Comparison of ENCODE assay signal across 8 cellular contexts in genomic region chr11:44601471-44602370, GRCh38. TPM values are rescaled to one million over a fixed set of nuclear protein-coding genes. Genes with fewer than 3 reads are reported as not detected.
A peak's percentile ranks its signal among the peaks of the same experiment; 100 is the strongest.
DNase-seq lines count a peak whose midpoint lies in the region; ATAC-seq and TF ChIP-seq lines count a peak whose summit lies in the region.

No MANE protein-coding gene starts in this region.

- no peaks in the 10 kb centered on the region for H3K27me3 Mint-ChIP-seq in activated CD8-positive, alpha-beta T cell treated with anti-CD3 and anti-CD28 coated beads for 36 hours
- no peaks in the 10 kb centered on the region for H3K27me3 Mint-ChIP-seq in activated CD8-positive, alpha-beta T cell treated with anti-CD3 and anti-CD28 coated beads, Interleukin-2, amount 10 ng/mL, durations not matched to agents 7 days and 5 days (ENCODE audit: low read depth)
- no peaks in the 10 kb centered on the region for H3K27me3 Mint-ChIP-seq in activated naive CD4-positive, alpha-beta T cell treated with anti-CD3 and anti-CD28 coated beads, Interleukin-2, amount 50 U/mL, for 24 hours

- no peaks in the 10 kb centered on the region for H3K9me3 Mint-ChIP-seq in activated CD8-positive, alpha-beta T cell treated with anti-CD3 and anti-CD28 coated beads for 36 hours
- H3K9me3 Mint-ChIP-seq in activated CD8-positive, alpha-beta T cell treated with anti-CD3 and anti-CD28 coated beads, Interleukin-2, amount 10 ng/mL, durations not matched to agents 7 days and 5 days (ENCODE audit: insufficient read depth): no peaks in the 10 kb centered on the region
- H3K9me3 Mint-ChIP-seq in activated naive CD4-positive, alpha-beta T cell treated with anti-CD3 and anti-CD28 coated beads, Interleukin-2, amount 50 U/mL, for 24 hours: no peaks in the 10 kb centered on the region

- H3K27ac Mint-ChIP-seq in activated CD8-positive, alpha-beta T cell treated with anti-CD3 and anti-CD28 coated beads for 36 hours: peak overlapping the region; percentile 80
- no peak overlapping the region for H3K27ac Mint-ChIP-seq in activated CD8-positive, alpha-beta T cell treated with anti-CD3 and anti-CD28 coated beads, Interleukin-2, amount 10 ng/mL, durations not matched to agents 7 days and 5 days
- H3K27ac Mint-ChIP-seq in activated naive CD4-positive, alpha-beta T cell treated with anti-CD3 and anti-CD28 coated beads, Interleukin-2, amount 50 U/mL, for 24 hours: peak overlapping the region; percentile 70

- intact Hi-C loops in activated CD8-positive, alpha-beta T cell treated with anti-CD3 and anti-CD28 coated beads for 36 hours (cut with micrococcal nuclease): no loop called here

- H3K36me3 Mint-ChIP-seq in activated CD8-positive, alpha-beta T cell treated with anti-CD3 and anti-CD28 coated beads for 36 hours (ENCODE audit: low read depth): peaks cover 75% of the 10 kb centered on the region
- H3K36me3 Mint-ChIP-seq in activated CD8-positive, alpha-beta T cell treated with anti-CD3 and anti-CD28 coated beads, Interleukin-2, amount 10 ng/mL, durations not matched to agents 7 days and 5 days (ENCODE audit: low read depth): peaks cover 27% of the 10 kb centered on the region
- H3K36me3 Mint-ChIP-seq in activated naive CD4-positive, alpha-beta T cell treated with anti-CD3 and anti-CD28 coated beads, Interleukin-2, amount 50 U/mL, for 24 hours: peaks cover 27% of the 10 kb centered on the region

- CTCF ChIA-PET in activated CD8-positive, alpha-beta T cell treated with anti-CD3 and anti-CD28 coated beads for 36 hours (lab: Charles Lee): interaction anchor here (0.9 to 1.9 kb wide), 4 partner anchors 10 to 45 kb away, joined by 4 to 8 read pairs (median 5); no protein-coding TSS in a partner anchor
- CTCF ChIA-PET in activated CD8-positive, alpha-beta T cell treated with anti-CD3 and anti-CD28 coated beads, Interleukin-2, amount 10 ng/mL, durations not matched to agents 7 days and 5 days (lab: Charles Lee): interaction anchor here (0.9 to 3.1 kb wide), 5 partner anchors 10 to 45 kb away, joined by 3 to 10 read pairs (median 5); partner anchors contain the start of gene CD82

- peaks cover 88% of the 10 kb centered on the region for H3K4me1 Mint-ChIP-seq in activated CD8-positive, alpha-beta T cell treated with anti-CD3 and anti-CD28 coated beads for 36 hours (ENCODE audit: low read depth)
- peaks cover 24% of the 10 kb centered on the region for H3K4me1 Mint-ChIP-seq in activated CD8-positive, alpha-beta T cell treated with anti-CD3 and anti-CD28 coated beads, Interleukin-2, amount 10 ng/mL, durations not matched to agents 7 days and 5 days (ENCODE audit: low read depth)
- peaks cover 65% of the 10 kb centered on the region for H3K4me1 Mint-ChIP-seq in activated naive CD4-positive, alpha-beta T cell treated with anti-CD3 and anti-CD28 coated beads, Interleukin-2, amount 50 U/mL, for 24 hours

- H3K4me3 Mint-ChIP-seq in activated CD8-positive, alpha-beta T cell treated with anti-CD3 and anti-CD28 coated beads for 36 hours: no peak overlapping the region
- H3K4me3 Mint-ChIP-seq in activated CD8-positive, alpha-beta T cell treated with anti-CD3 and anti-CD28 coated beads, Interleukin-2, amount 10 ng/mL, durations not matched to agents 7 days and 5 days: no peak overlapping the region
- peak overlapping the region; percentile 11 for H3K4me3 Mint-ChIP-seq in activated naive CD4-positive, alpha-beta T cell treated with anti-CD3 and anti-CD28 coated beads, Interleukin-2, amount 50 U/mL, for 24 hours

- peak; percentile 52 for ATAC-seq in activated CD8-positive, alpha-beta T cell treated with anti-CD3 and anti-CD28 coated beads for 36 hours
- no peak for ATAC-seq in activated CD8-positive, alpha-beta T cell treated with anti-CD3 and anti-CD28 coated beads, Interleukin-2, amount 10 ng/mL, durations not matched to agents 7 days and 5 days
- peak; percentile 33 for ATAC-seq in HG02938 (IDR thresholded peaks at IDR 0.05; ENCODE audit: unreplicated experiment)
- ATAC-seq in stimulated activated naive CD8-positive, alpha-beta T cell treated with anti-CD3 and anti-CD28 coated beads, Interleukin-15, Interleukin-2, amounts not matched to agents 100 U/mL and 50 U/mL, for 24 hours: peak; percentile 47

- peak; percentile 68 for DNase-seq in activated CD8-positive, alpha-beta T cell treated with anti-CD3 and anti-CD28 coated beads for 36 hours
- DNase-seq in activated CD8-positive, alpha-beta T cell treated with anti-CD3 and anti-CD28 coated beads, Interleukin-2, amount 10 ng/mL, durations not matched to agents 7 days and 5 days: no peak
- DNase-seq in stimulated activated naive CD8-positive, alpha-beta T cell treated with anti-CD3 and anti-CD28 coated beads, Interleukin-15, Interleukin-2, amounts not matched to agents 100 U/mL and 50 U/mL, for 24 hours: peak; percentile 60
- DNase-seq in NCI-H1436 treated with DMSO at 0.1 percent for 48 hours (lab: John Stamatoyannopoulos, UW) (no peak), CD1c-positive myeloid dendritic cell (ENCODE audit: extremely low spot score) (no peak), NCI-H1930 (lab: John Stamatoyannopoulos, UW) (no peak)

- TF ChIP-seq CTCF in activated CD8-positive, alpha-beta T cell treated with anti-CD3 and anti-CD28 coated beads for 36 hours (IDR thresholded peaks at IDR 0.05): no peak

- POLR2A ChIA-PET in activated CD8-positive, alpha-beta T cell treated with anti-CD3 and anti-CD28 coated beads for 36 hours (lab: Charles Lee): interaction anchor here (0.6 to 2.5 kb wide), 8 partner anchors 8 to 506 kb away, joined by 3 to 12 read pairs (median 4); partner anchors contain the start of gene EXT2
- POLR2A ChIA-PET in activated CD8-positive, alpha-beta T cell treated with anti-CD3 and anti-CD28 coated beads, Interleukin-2, amount 10 ng/mL, durations not matched to agents 7 days and 5 days (lab: Charles Lee): no interaction called here

RNA-seq across cellular contexts. Expression of gene CD82, which starts 36.3 kb away (rescaled TPM):
- 100 to 1,000 TPM; 289 to 319 TPM for total RNA-seq in activated CD8-positive, alpha-beta T cell treated with anti-CD3 and anti-CD28 coated beads for 36 hours
- total RNA-seq in activated CD8-positive, alpha-beta T cell treated with anti-CD3 and anti-CD28 coated beads, Interleukin-2, amount 10 ng/mL, durations not matched to agents 7 days and 5 days: 10 to 100 TPM; 68.2 to 72.9 TPM

Comparison
In these comparisons a context has a peak if more than half of its experiments do, and no peak if none do; other contexts are left out.
1. DNase-seq: peak in activated CD8-positive, alpha-beta T cell treated with anti-CD3 and anti-CD28 coated beads for 36 hours (single experiment) and stimulated activated naive CD8-positive, alpha-beta T cell treated with anti-CD3 and anti-CD28 coated beads, Interleukin-15, Interleukin-2, amounts not matched to agents 100 U/mL and 50 U/mL, for 24 hours (single experiment); none in activated CD8-positive, alpha-beta T cell treated with anti-CD3 and anti-CD28 coated beads, Interleukin-2, amount 10 ng/mL, durations not matched to agents 7 days and 5 days (single experiment), NCI-H1436 treated with DMSO at 0.1 percent for 48 hours (single experiment), CD1c-positive myeloid dendritic cell (single experiment) and NCI-H1930 (0 of 2).